In genomic region chr14:96273629-96274028, GRCh38 we compare ENCODE assay signal across 1 cellular context.
TF ChIP-seq lines count a peak whose summit lies in the region.

No MANE protein-coding gene starts in this region.

TF ChIP-seq in IMR-90, 13 proteins besides CTCF, POLR2A, EP300 and RAD21:
- TF ChIP-seq MAFK (IDR thresholded peaks at IDR 0.05; ENCODE audit: low read depth, low read length) (no peak), MAZ (IDR thresholded peaks at IDR 0.05; ENCODE audit: borderline replicate concordance, low read depth, low read length) (no peak), CEBPB (IDR thresholded peaks at IDR 0.05; ENCODE audit: low read depth, low read length) (no peak), ELK1 (IDR thresholded peaks at IDR 0.05; ENCODE audit: borderline replicate concordance, low read depth, low read length) (no peak), USF2 (IDR thresholded peaks at IDR 0.05; ENCODE audit: low read depth, low read length) (no peak), FOS (IDR thresholded peaks at IDR 0.05; ENCODE audit: low read depth, low read length) (no peak), MXI1 (IDR thresholded peaks at IDR 0.05; ENCODE audit: borderline replicate concordance, low read depth, low read length) (no peak), RCOR1 (IDR thresholded peaks at IDR 0.05; ENCODE audit: insufficient replicate concordance, low read length) (no peak), BHLHE40 (IDR thresholded peaks at IDR 0.05; ENCODE audit: low read depth, low read length) (no peak), CHD1 (IDR thresholded peaks at IDR 0.05; ENCODE audit: low read depth, low read length) (no peak), NFE2L2 (IDR thresholded peaks at IDR 0.05; ENCODE audit: low read depth, low read length) (no peak), SMC3 (IDR thresholded peaks at IDR 0.05; ENCODE audit: low read depth, low read length) (no peak), RFX5 (IDR thresholded peaks at IDR 0.05; ENCODE audit: low read depth, low read length) (no peak)
